In the genomic region with DNA sequence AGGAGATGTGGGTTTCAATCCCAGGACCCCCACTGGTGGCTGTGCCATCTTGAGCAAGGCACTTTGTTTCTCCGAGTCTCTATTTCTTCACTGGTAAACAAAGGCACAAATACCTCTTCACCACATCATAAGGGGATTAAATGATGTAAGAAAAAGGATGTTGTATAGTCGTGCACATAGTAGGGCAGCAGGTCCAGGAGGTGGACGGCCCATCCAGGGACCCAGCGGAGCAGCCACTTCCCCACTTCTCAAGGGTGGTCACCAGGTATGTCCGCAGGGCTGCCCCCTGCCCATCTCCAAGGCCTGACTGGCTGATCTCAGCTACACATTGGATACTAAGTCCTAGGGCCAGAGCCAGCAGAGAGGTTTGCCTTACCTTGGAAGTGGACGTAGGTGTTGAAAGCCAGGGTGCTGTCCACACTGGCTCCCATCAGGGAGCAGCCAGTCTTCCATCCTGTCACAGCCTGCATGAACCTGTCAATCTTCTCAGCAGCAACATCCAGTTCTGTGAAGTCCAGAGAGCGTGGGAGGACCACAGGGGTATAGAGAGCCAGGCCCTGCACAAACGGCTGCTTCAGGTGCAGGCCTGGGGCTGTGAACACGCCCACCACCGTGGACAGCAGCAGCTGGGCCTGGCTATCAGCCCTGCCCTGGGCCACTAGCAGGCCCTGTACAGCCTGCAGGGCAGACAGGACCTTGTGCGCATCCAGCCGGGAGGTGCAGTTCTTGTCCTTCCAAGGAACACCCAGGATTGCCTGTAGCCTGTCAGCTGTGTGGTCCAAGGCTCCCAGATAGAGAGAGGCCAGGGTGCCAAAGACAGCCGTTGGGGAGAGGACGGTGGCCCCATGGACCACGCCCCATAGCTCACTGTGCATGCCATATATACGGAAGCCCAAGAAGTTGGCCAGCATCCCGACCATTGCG, we compare ENCODE assay signal across 22 cellular contexts. TPM values are rescaled to one million over a fixed set of nuclear protein-coding genes. Genes with fewer than 3 reads are reported as not detected.
"Had no signal": no experiment of that assay in that cellular context is flagged by ENCODE, and none has a peak within 500 bp of the region (broad histone marks: within the 10 kb centered on the region; RNA-seq: fewer than 3 reads in every experiment).

No MANE protein-coding gene starts in this region.

- H3K27me3 ChIP-seq: brain microvascular endothelial cell, cardiac muscle cell, Peyer's patch had no signal

- ATAC-seq: activated CD4-positive, CD25-positive, alpha-beta regulatory T cell treated with anti-CD3 and anti-CD28 coated beads, Interleukin-2, amount 50 U/mL, for 24 hours; activated CD8-positive, alpha-beta T cell treated with anti-CD3 and anti-CD28 coated beads for 36 hours; activated T-cell treated with anti-CD3 and anti-CD28 coated beads, Interleukin-2, amount 50 U/mL, for 72 hours had no signal

- H3K36me3 ChIP-seq: brain microvascular endothelial cell, cardiac muscle cell, Peyer's patch had no signal

- H3K4me3 ChIP-seq: cardiac muscle cell, Peyer's patch had no signal

- DNase-seq: activated CD4-positive, alpha-beta T cell treated with anti-CD3 and anti-CD28 coated beads for 4 hours; activated CD8-positive, alpha-beta memory T cell treated with anti-CD3 and anti-CD28 coated beads, Interleukin-2, amount 50 U/mL, for 4 hours; activated CD8-positive, alpha-beta T cell treated with anti-CD3 and anti-CD28 coated beads for 36 hours; activated gamma-delta T cell treated with Interleukin-2 at 50 U/mL for 16 hours; activated naive CD4-positive, alpha-beta T cell treated with anti-CD3 and anti-CD28 coated beads, Interleukin-2, amount 10 ng/mL, durations not matched to agents 7 days and 5 days; activated naive CD8-positive, alpha-beta T cell treated with anti-CD3 and anti-CD28 coated beads for 36 hours; activated T-cell treated with anti-CD3 and anti-CD28 coated beads, Interleukin-2, amount 50 U/mL, for 72 hours; brain microvascular endothelial cell; Kasumi-1; KBM-7; NCI-H1105 treated with DMSO at 0.1 percent for 48 hours; NCI-H1436 treated with DMSO at 0.1 percent for 48 hours; NCI-H187; NCI-H2081; NCI-H446; Peyer's patch; SHP77 had no signal

- H3K9me3 ChIP-seq: Peyer's patch had no signal

- H3K27ac ChIP-seq: brain microvascular endothelial cell, cardiac muscle cell, RWPE1 had no signal

RNA-seq across cellular contexts. Expression of gene AGT, which starts 4.0 kb away (rescaled TPM):
- total RNA-seq: activated CD8-positive, alpha-beta T cell treated with anti-CD3 and anti-CD28 coated beads for 36 hours; activated naive CD8-positive, alpha-beta T cell treated with anti-CD3 and anti-CD28 coated beads for 36 hours; activated T-cell treated with anti-CD3 and anti-CD28 coated beads, Interleukin-2, amount 50 U/mL, for 72 hours; activated T-helper 2 cell treated with anti-CD3 and anti-CD28 coated beads, Interferon-gamma antibody, Interleukin-2, Interleukin-4, amounts not matched to agents 10 μg/mL and 5 μg/mL and 100 μg/mL, durations not matched to agents 14 hours and 24 hours and 36 hours; SK-MEL-5 had no signal

RNA-seq across cellular contexts. Expression of gene CAPN9, which starts 37.3 kb away (rescaled TPM):
- total RNA-seq: activated CD8-positive, alpha-beta T cell treated with anti-CD3 and anti-CD28 coated beads for 36 hours; activated naive CD8-positive, alpha-beta T cell treated with anti-CD3 and anti-CD28 coated beads for 36 hours; activated T-cell treated with anti-CD3 and anti-CD28 coated beads, Interleukin-2, amount 50 U/mL, for 72 hours; activated T-helper 2 cell treated with anti-CD3 and anti-CD28 coated beads, Interferon-gamma antibody, Interleukin-2, Interleukin-4, amounts not matched to agents 10 μg/mL and 5 μg/mL and 100 μg/mL, durations not matched to agents 14 hours and 24 hours and 36 hours; SK-MEL-5 had no signal
